ENCODE assay signal across 8 cellular contexts in the genomic region with DNA sequence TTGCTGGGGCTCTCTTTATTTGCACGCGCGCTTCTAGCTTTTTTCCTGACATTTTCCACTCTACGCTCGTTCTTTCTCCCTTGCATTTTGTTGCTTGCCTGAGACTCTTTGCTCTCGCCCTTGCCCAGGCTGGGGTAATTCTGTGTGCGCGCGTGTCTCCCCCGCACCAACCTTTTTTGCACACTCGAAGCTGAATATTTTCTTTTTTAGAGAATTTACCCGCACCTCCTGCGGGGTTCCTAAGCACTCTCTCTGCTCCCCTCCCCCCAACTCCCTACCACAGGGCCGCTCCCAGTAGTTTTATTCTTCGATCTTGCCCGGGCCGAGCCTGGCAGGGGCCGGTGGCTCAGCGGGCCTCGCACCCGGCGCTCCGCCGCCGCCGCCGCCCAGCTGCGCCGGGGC. TPM values are rescaled to one million over a fixed set of nuclear protein-coding genes. Genes with fewer than 3 reads are reported as not detected.
DNase-seq lines count a peak whose midpoint lies in the region; ATAC-seq and TF ChIP-seq lines count a peak whose summit lies in the region.

No MANE protein-coding gene starts in this region.

- H3K36me3 ChIP-seq in kidney epithelial cell (ENCODE audit: control insufficient read depth, insufficient read depth, low read length) (no peaks in the 10 kb centered on the region), testis (ENCODE audit: low read depth, missing control alignments) (no peaks in the 10 kb centered on the region)

- no peak for TF ChIP-seq POLR2A in testis (IDR thresholded peaks at IDR 0.05)

- no peak overlapping the region for H3K27ac Mint-ChIP-seq in activated CD4-positive, alpha-beta T cell treated with anti-CD3 and anti-CD28 coated beads for 36 hours
- H3K27ac Mint-ChIP-seq in activated T-helper 17 cell treated with anti-CD3 and anti-CD28 coated beads, Interleukin-2, amount 50 U/mL, for 72 hours = peak overlapping the region; percentile 82

- H3K36me3 Mint-ChIP-seq in activated CD4-positive, alpha-beta T cell treated with anti-CD3 and anti-CD28 coated beads for 36 hours (ENCODE audit: low read depth) = peaks cover 2% of the 10 kb centered on the region
- peaks cover 42% of the 10 kb centered on the region for H3K36me3 Mint-ChIP-seq in activated T-helper 17 cell treated with anti-CD3 and anti-CD28 coated beads, Interleukin-2, amount 50 U/mL, for 72 hours (ENCODE audit: low read depth)

- peak overlapping the region in 1 of 2 donors; percentile 82 for H3K27ac ChIP-seq in testis

- WGBS in testis, 2 donors = 0 to 1% methylated on average over 27 to 29 of the region's 29 CpGs

- no peak for TF ChIP-seq CTCF in kidney epithelial cell (IDR thresholded peaks at IDR 0.05; ENCODE audit: insufficient read depth, low read length, poor library complexity, severe bottlenecking)
- TF ChIP-seq CTCF in testis (IDR thresholded peaks at IDR 0.05) = no peak

- intact Hi-C loops in activated CD4-positive, alpha-beta T cell treated with anti-CD3 and anti-CD28 coated beads for 36 hours (cut with DNase I, micrococcal nuclease) = loop anchor here (5.0 to 10.0 kb wide), 6 partner anchors 261 to 856 kb away; partner anchors contain the start of genes ACAP2 (in 1 of the 2) and PPP1R2 (in 1 of the 2)
- intact Hi-C loops in testis (cut with DNase I; ENCODE audit: low total_unique reads) = loop anchor here (5.0 kb wide), 2 partner anchors 416 to 571 kb away; no protein-coding TSS in a partner anchor

- CTCF ChIA-PET in activated CD4-positive, alpha-beta T cell treated with anti-CD3 and anti-CD28 coated beads for 36 hours (lab: Charles Lee) = interaction anchor here (0.6 to 9.1 kb wide), 7 partner anchors 7 to 291 kb away, joined by 3 to 156 read pairs (median 3); partner anchors contain the start of gene LSG1

- peaks cover 66% of the 10 kb centered on the region for H3K4me1 Mint-ChIP-seq in activated CD4-positive, alpha-beta T cell treated with anti-CD3 and anti-CD28 coated beads for 36 hours
- H3K4me1 Mint-ChIP-seq in activated T-helper 17 cell treated with anti-CD3 and anti-CD28 coated beads, Interleukin-2, amount 50 U/mL, for 72 hours = peaks cover 52% of the 10 kb centered on the region

- no peaks in the 10 kb centered on the region for H3K9me3 ChIP-seq in testis

- H3K9me3 Mint-ChIP-seq in activated CD4-positive, alpha-beta T cell treated with anti-CD3 and anti-CD28 coated beads for 36 hours (ENCODE audit: low read depth) = no peaks in the 10 kb centered on the region
- no peaks in the 10 kb centered on the region for H3K9me3 Mint-ChIP-seq in activated T-helper 17 cell treated with anti-CD3 and anti-CD28 coated beads, Interleukin-2, amount 50 U/mL, for 72 hours

- H3K4me3 Mint-ChIP-seq in activated CD4-positive, alpha-beta T cell treated with anti-CD3 and anti-CD28 coated beads for 36 hours = peak overlapping the region; percentile 78
- H3K4me3 Mint-ChIP-seq in activated T-helper 17 cell treated with anti-CD3 and anti-CD28 coated beads, Interleukin-2, amount 50 U/mL, for 72 hours = peak overlapping the region; percentile 94

- peaks cover 29% of the 10 kb centered on the region for H3K4me1 ChIP-seq in testis

- no peak for DNase-seq in activated CD4-positive, alpha-beta T cell treated with anti-CD3 and anti-CD28 coated beads for 36 hours
- no peak for DNase-seq in activated CD4-positive, alpha-beta T cell treated with anti-CD3 and anti-CD28 coated beads for 1 hour
- DNase-seq in kidney epithelial cell (ENCODE audit: low read depth) (no peak), testis (no peak), NCI-H2081 treated with DMSO at 0.1 percent for 48 hours (lab: John Stamatoyannopoulos, UW) (no peak), T-helper 9 cell (no peak), midbrain (lab: John Stamatoyannopoulos, UW) (no peak)

- peak overlapping the region; percentile 53 for H3K4me3 ChIP-seq in kidney epithelial cell (ENCODE audit: low read depth, low read length)
- H3K4me3 ChIP-seq in testis = peak overlapping the region; percentile 63 to 77

- H3K27me3 Mint-ChIP-seq in activated CD4-positive, alpha-beta T cell treated with anti-CD3 and anti-CD28 coated beads for 36 hours = peaks cover 38% of the 10 kb centered on the region
- H3K27me3 Mint-ChIP-seq in activated T-helper 17 cell treated with anti-CD3 and anti-CD28 coated beads, Interleukin-2, amount 50 U/mL, for 72 hours = peaks cover 4% of the 10 kb centered on the region

- H3K27me3 ChIP-seq in kidney epithelial cell (ENCODE audit: control insufficient read depth, insufficient read depth, low read length) (peaks cover 9% of the 10 kb centered on the region), testis (no peaks in the 10 kb centered on the region)

- POLR2A ChIA-PET in activated CD4-positive, alpha-beta T cell treated with anti-CD3 and anti-CD28 coated beads for 36 hours (lab: Charles Lee) = interaction anchor here (0.6 to 1.9 kb wide), 3 partner anchors 11 to 584 kb away, joined by 4 to 7 read pairs (median 7); partner anchors contain the start of gene XXYLT1

- ATAC-seq in activated CD4-positive, alpha-beta T cell treated with anti-CD3 and anti-CD28 coated beads for 36 hours = no peak
- no peak for ATAC-seq in activated T-helper 17 cell treated with anti-CD3 and anti-CD28 coated beads, Interleukin-2, amount 50 U/mL, for 72 hours (replicated peaks)

RNA-seq across cellular contexts. Expression of gene FAM43A, which starts 0.7 kb away (rescaled TPM):
- 1 to 10 TPM; 5.0 to 5.1 TPM for total RNA-seq in activated CD4-positive, alpha-beta T cell treated with anti-CD3 and anti-CD28 coated beads for 36 hours
- 10 to 100 TPM in 1 of 2 donors, 1 to 10 TPM in 1; 7.1 to 32.6 TPM for total RNA-seq in activated T-helper 17 cell treated with anti-CD3 and anti-CD28 coated beads, Interleukin-2, amount 50 U/mL, for 72 hours
- 1.7 and 2.7 TPM in 2 replicates for total RNA-seq in kidney epithelial cell
- 10 to 100 TPM; 13.1 to 22.1 TPM for total RNA-seq in testis
- polyA plus RNA-seq in testis (ENCODE audit: insufficient read depth, low read depth, low replicate concordance) = 7.5 TPM

RNA-seq across cellular contexts. Expression of gene LSG1, which starts 14.4 kb away (rescaled TPM):
- total RNA-seq in activated CD4-positive, alpha-beta T cell treated with anti-CD3 and anti-CD28 coated beads for 36 hours = 10 to 100 TPM; 41.4 to 43.9 TPM
- 10 to 100 TPM; 37.9 to 46.9 TPM for total RNA-seq in activated T-helper 17 cell treated with anti-CD3 and anti-CD28 coated beads, Interleukin-2, amount 50 U/mL, for 72 hours
- total RNA-seq in kidney epithelial cell = 26.1 and 27.2 TPM in 2 replicates
- total RNA-seq in testis = 10 to 100 TPM; 50.5 to 56.1 TPM
- polyA plus RNA-seq in testis (ENCODE audit: insufficient read depth, low read depth, low replicate concordance) = 47.4 TPM

RNA-seq across cellular contexts. Expression of gene TMEM44, which starts 53.2 kb away (rescaled TPM):
- total RNA-seq in activated CD4-positive, alpha-beta T cell treated with anti-CD3 and anti-CD28 coated beads for 36 hours = 1 to 10 TPM; 3.7 to 4.7 TPM
- 10 to 100 TPM in 1 of 2 donors, 1 to 10 TPM in 1; 6.6 to 11.1 TPM for total RNA-seq in activated T-helper 17 cell treated with anti-CD3 and anti-CD28 coated beads, Interleukin-2, amount 50 U/mL, for 72 hours
- total RNA-seq in kidney epithelial cell (16.0 and 16.2 TPM in 2 replicates), testis (10 to 100 TPM; 10.7 to 14.9 TPM)
- polyA plus RNA-seq in testis (ENCODE audit: insufficient read depth, low read depth, low replicate concordance) = 6.8 TPM
